ENCODE assay signal across 16 cellular contexts in genomic region chr7:136058561-136058960, GRCh38.
"Had no signal": no experiment of that assay in that cellular context is flagged by ENCODE, and none has a peak within 500 bp of the region (broad histone marks: within the 10 kb centered on the region; RNA-seq: fewer than 3 reads in every experiment).

No MANE protein-coding gene starts in this region.

- DNase-seq: activated CD4-positive, alpha-beta memory T cell treated with anti-CD3 and anti-CD28 coated beads, Interleukin-2, amount 10 ng/mL, durations not matched to agents 7 days and 5 days; activated CD4-positive, alpha-beta T cell treated with anti-CD3 and anti-CD28 coated beads for 4 hours; activated gamma-delta T cell; activated T-cell treated with anti-CD3 and anti-CD28 coated beads, Interleukin-2, amount 50 U/mL, for 48 hours; effector memory CD4-positive, alpha-beta T cell; foreskin melanocyte; left ventricle myocardium inferior; mucosa of descending colon; naive thymus-derived CD8-positive, alpha-beta T cell; stimulated activated CD4-positive, alpha-beta T cell treated with anti-CD3 and anti-CD28 coated beads, Interleukin-12 subunit alpha, Interleukin-12 subunit beta, amount 100 ng/mL, for 4 hours; stimulated activated CD4-positive, alpha-beta T cell treated with anti-CD3 and anti-CD28 coated beads, Interleukin-2, amount 100 ng/mL, for 24 hours; T-helper 17 cell had no signal

- H3K36me3 ChIP-seq: left ventricle myocardium inferior had no signal

- H3K27ac Mint-ChIP-seq: activated CD4-positive, alpha-beta memory T cell treated with anti-CD3 and anti-CD28 coated beads, Interleukin-2, amount 10 ng/mL, durations not matched to agents 7 days and 5 days; activated naive CD4-positive, alpha-beta T cell treated with anti-CD3 and anti-CD28 coated beads, Interleukin-2, amount 50 U/mL, for 72 hours; dendritic cell treated with granulocyte-macrophage colony-stimulating factor and Interleukin-4, amounts not matched to agents 40 ng/mL and 50 ng/mL, for 4 days; naive thymus-derived CD8-positive, alpha-beta T cell; stimulated activated effector memory CD8-positive, alpha-beta T cell treated with anti-CD3 and anti-CD28 coated beads, Interleukin-12 subunit alpha, Interleukin-12 subunit beta, amount 100 ng/mL, for 72 hours; T-helper 17 cell; WTC11 had no signal

- H3K4me3 ChIP-seq: left ventricle myocardium inferior, mucosa of descending colon had no signal

- H3K36me3 Mint-ChIP-seq: stimulated activated effector memory CD8-positive, alpha-beta T cell treated with anti-CD3 and anti-CD28 coated beads, Interleukin-12 subunit alpha, Interleukin-12 subunit beta, amount 100 ng/mL, for 72 hours; WTC11 had no signal

- H3K4me1 Mint-ChIP-seq: activated CD4-positive, alpha-beta memory T cell treated with anti-CD3 and anti-CD28 coated beads, Interleukin-2, amount 10 ng/mL, durations not matched to agents 7 days and 5 days had no signal

- H3K9me3 ChIP-seq: left ventricle myocardium inferior, mucosa of descending colon had no signal

- H3K27me3 Mint-ChIP-seq: activated CD4-positive, alpha-beta memory T cell treated with anti-CD3 and anti-CD28 coated beads, Interleukin-2, amount 10 ng/mL, durations not matched to agents 7 days and 5 days; T-helper 17 cell had no signal

- H3K27ac ChIP-seq: left ventricle myocardium inferior had no signal

- H3K4me3 Mint-ChIP-seq: activated CD4-positive, alpha-beta memory T cell treated with anti-CD3 and anti-CD28 coated beads, Interleukin-2, amount 10 ng/mL, durations not matched to agents 7 days and 5 days; dendritic cell treated with granulocyte-macrophage colony-stimulating factor and Interleukin-4, amounts not matched to agents 40 ng/mL and 50 ng/mL, for 4 days; naive thymus-derived CD8-positive, alpha-beta T cell; stimulated activated effector memory CD8-positive, alpha-beta T cell treated with anti-CD3 and anti-CD28 coated beads, Interleukin-12 subunit alpha, Interleukin-12 subunit beta, amount 100 ng/mL, for 72 hours; T-helper 17 cell; WTC11 had no signal

- ATAC-seq: activated naive CD4-positive, alpha-beta T cell treated with anti-CD3 and anti-CD28 coated beads, Interleukin-2, amount 50 U/mL, for 72 hours; mucosa of descending colon; naive thymus-derived CD8-positive, alpha-beta T cell; stimulated activated effector memory CD8-positive, alpha-beta T cell treated with anti-CD3 and anti-CD28 coated beads, Interleukin-12 subunit alpha, Interleukin-12 subunit beta, amount 100 ng/mL, for 72 hours; T-helper 17 cell; WTC11 had no signal

- H3K9me3 Mint-ChIP-seq: activated CD4-positive, alpha-beta memory T cell treated with anti-CD3 and anti-CD28 coated beads, Interleukin-2, amount 10 ng/mL, durations not matched to agents 7 days and 5 days; dendritic cell treated with granulocyte-macrophage colony-stimulating factor and Interleukin-4, amounts not matched to agents 40 ng/mL and 50 ng/mL, for 4 days; naive thymus-derived CD8-positive, alpha-beta T cell; stimulated activated effector memory CD8-positive, alpha-beta T cell treated with anti-CD3 and anti-CD28 coated beads, Interleukin-12 subunit alpha, Interleukin-12 subunit beta, amount 100 ng/mL, for 72 hours; WTC11 had no signal
